Comparison of ENCODE assay signal across 15 cellular contexts in the genomic region with DNA sequence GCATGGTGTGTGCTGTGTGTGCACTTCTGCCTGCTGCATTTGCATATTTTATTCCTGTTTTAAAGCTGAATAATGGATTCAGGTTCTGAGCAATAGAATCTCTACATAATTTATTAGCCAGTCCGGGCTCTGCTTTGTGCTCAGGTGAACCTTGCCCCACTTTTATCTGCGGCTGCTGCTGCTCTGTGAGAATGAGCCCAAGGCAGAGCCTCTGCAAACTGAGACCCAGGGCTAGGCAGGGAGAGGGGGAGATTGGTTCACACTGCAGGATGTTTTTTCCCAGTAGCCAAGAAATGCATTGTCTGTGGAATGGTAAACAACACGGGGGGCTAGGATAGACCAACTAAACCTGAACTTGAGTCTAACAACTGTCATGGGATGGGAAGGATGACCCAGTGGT.
"Had no signal": no experiment of that assay in that cellular context is flagged by ENCODE, and none has a peak within 500 bp of the region (broad histone marks: within the 10 kb centered on the region; RNA-seq: fewer than 3 reads in every experiment).

No MANE protein-coding gene starts in this region.

- H3K9ac ChIP-seq: neural progenitor cell had no signal

- H3K27me3 ChIP-seq: breast epithelium, esophagus squamous epithelium, neural progenitor cell, ovary had no signal

- H3K27ac ChIP-seq: breast epithelium, dorsolateral prefrontal cortex, neural progenitor cell, ovary, tibial artery had no signal

- H3K4me3 ChIP-seq: breast epithelium, dorsolateral prefrontal cortex, ovary, tibial artery had no signal

- DNase-seq: activated effector memory CD4-positive, alpha-beta T cell treated with anti-CD3 and anti-CD28 coated beads, Interleukin-2, amount 50 U/mL, for 16 hours; activated naive CD8-positive, alpha-beta T cell treated with anti-CD3 and anti-CD28 coated beads for 36 hours; activated T-cell treated with anti-CD3 and anti-CD28 coated beads, Interleukin-2, amount 50 U/mL, for 4 hours; dorsolateral prefrontal cortex; esophagus squamous epithelium; foreskin fibroblast; left colon; ovary; stimulated activated CD4-positive, alpha-beta T cell treated with anti-CD3 and anti-CD28 coated beads, Interleukin-15, amount 100 ng/mL, for 24 hours; stimulated activated CD4-positive, alpha-beta T cell treated with anti-CD3 and anti-CD28 coated beads, Interleukin-4, amount 100 ng/mL, for 4 hours; T-helper 17 cell; tibial artery had no signal

- H2AFZ ChIP-seq: neural progenitor cell had no signal

- H3K36me3 ChIP-seq: breast epithelium, esophagus squamous epithelium, neural progenitor cell, ovary, tibial artery had no signal

- H3K4me1 ChIP-seq: breast epithelium, esophagus squamous epithelium had no signal

- ATAC-seq: activated CD4-positive, CD25-positive, alpha-beta regulatory T cell treated with anti-CD3 and anti-CD28 coated beads, Interleukin-2, amount 50 U/mL, for 24 hours; activated T-cell treated with anti-CD3 and anti-CD28 coated beads, Interleukin-2, amount 50 U/mL, for 4 hours; left colon; T-helper 17 cell had no signal

- H3K9me3 ChIP-seq: breast epithelium, esophagus squamous epithelium, ovary, tibial artery had no signal
